In genomic region chrX:13923845-13924244, GRCh38 we compare ENCODE assay signal across 15 cellular contexts.
DNase-seq lines count a peak whose midpoint lies in the region; ATAC-seq and TF ChIP-seq lines count a peak whose summit lies in the region.
"Had no signal": no experiment of that assay in that cellular context is flagged by ENCODE, and none has a peak within 500 bp of the region (broad histone marks: within the 10 kb centered on the region; RNA-seq: fewer than 3 reads in every experiment).

No MANE protein-coding gene starts in this region.

- no peak overlapping the region for H3K4me3 Mint-ChIP-seq in stimulated activated naive B cell treated with anti-CD40 and anti-IgM and Interleukin-4, amounts not matched to agents 10 μg/mL and 1 μg/mL and 100 μg/mL, for 72 hours
- H3K4me3 Mint-ChIP-seq: activated naive CD8-positive, alpha-beta T cell; CD8-positive, alpha-beta memory T cell had no signal

- no peak overlapping the region for H2AFZ ChIP-seq in hepatocyte

- H3K9me3 ChIP-seq in hepatocyte (ENCODE audit: low read depth) = no peaks in the 10 kb centered on the region

- H3K4me3 ChIP-seq in LNCaP clone FGC (ENCODE audit: low read depth, low read length) (no peak overlapping the region), epithelial cell of proximal tubule (ENCODE audit: low read depth, low read length) (no peak overlapping the region), hepatocyte (no peak overlapping the region)
- H3K4me3 ChIP-seq: coronary artery had no signal

- no peak overlapping the region for H3K27ac ChIP-seq in hepatocyte
- H3K27ac ChIP-seq: coronary artery had no signal

- TF ChIP-seq CTCF in LNCaP clone FGC (IDR thresholded peaks at IDR 0.05; ENCODE audit: control insufficient read depth, extremely low read depth, insufficient read depth) (0 out of 2 replicates have a peak, but pooled peaks have one; percentile 15), epithelial cell of proximal tubule (conservative IDR thresholded peaks at IDR 0.05; ENCODE audit: low read depth, low read length) (peak; percentile 23), hepatocyte (IDR thresholded peaks at IDR 0.05; ENCODE audit: poor library complexity) (no peak)

- H3K9me2 ChIP-seq in hepatocyte (replicated peaks; ENCODE audit: insufficient read depth) = no peaks in the 10 kb centered on the region

- no peaks in the 10 kb centered on the region for H3K79me2 ChIP-seq in hepatocyte

- H3K27me3 Mint-ChIP-seq in stimulated activated naive B cell treated with anti-CD40 and anti-IgM and Interleukin-4, amounts not matched to agents 10 μg/mL and 1 μg/mL and 100 μg/mL, for 72 hours = peaks cover 0 to 8% of the 10 kb centered on the region in 2 donors
- H3K27me3 Mint-ChIP-seq: activated naive CD8-positive, alpha-beta T cell; CD8-positive, alpha-beta memory T cell had no signal

- H3K9me3 Mint-ChIP-seq in stimulated activated naive B cell treated with anti-CD40 and anti-IgM and Interleukin-4, amounts not matched to agents 10 μg/mL and 1 μg/mL and 100 μg/mL, for 72 hours = no peaks in the 10 kb centered on the region
- H3K9me3 Mint-ChIP-seq: CD8-positive, alpha-beta memory T cell had no signal

- H3K36me3 Mint-ChIP-seq in stimulated activated naive B cell treated with anti-CD40 and anti-IgM and Interleukin-4, amounts not matched to agents 10 μg/mL and 1 μg/mL and 100 μg/mL, for 72 hours = no peaks in the 10 kb centered on the region
- H3K36me3 Mint-ChIP-seq: activated naive CD8-positive, alpha-beta T cell; CD8-positive, alpha-beta memory T cell had no signal

- no peaks in the 10 kb centered on the region for H3K4me1 ChIP-seq in hepatocyte (ENCODE audit: insufficient read depth)

- WGBS in hepatocyte (ENCODE audit: low lambda C conversion rate, missing lambda C conversion rate) = 71% methylated on average over 5 of the region's 5 CpGs

- H3K27me3 ChIP-seq in hepatocyte = no peaks in the 10 kb centered on the region

- H3K36me3 ChIP-seq in hepatocyte (replicated peaks; ENCODE audit: insufficient read depth, low read depth) = no peaks in the 10 kb centered on the region

- no peaks in the 10 kb centered on the region for H3K4me1 Mint-ChIP-seq in stimulated activated naive B cell treated with anti-CD40 and anti-IgM and Interleukin-4, amounts not matched to agents 10 μg/mL and 1 μg/mL and 100 μg/mL, for 72 hours
- H3K4me1 Mint-ChIP-seq: CD8-positive, alpha-beta memory T cell had no signal

- ATAC-seq in HG03159 (IDR thresholded peaks at IDR 0.05; ENCODE audit: unreplicated experiment) = no peak
- ATAC-seq in stimulated activated naive B cell treated with anti-CD40 and anti-IgM and Interleukin-4, amounts not matched to agents 10 μg/mL and 1 μg/mL and 100 μg/mL, for 72 hours (replicated peaks) = no peak

- DNase-seq in COR-L47 (lab: John Stamatoyannopoulos, UW) = peak; percentile 59
- DNase-seq in LNCaP clone FGC (ENCODE audit: low read depth) = no peak
- DNase-seq in NCI-H774 (lab: John Stamatoyannopoulos, UW) = peak; percentile 38
- DNase-seq in epithelial cell of proximal tubule (ENCODE audit: low read depth) = no peak
- DNase-seq in hepatocyte (ENCODE audit: low spot score) = no peak
- DNase-seq in stimulated activated CD4-positive, alpha-beta T cell treated with anti-CD3 and anti-CD28 coated beads, Interleukin-2, amount 100 ng/mL, for 48 hours = no peak
- DNase-seq in stimulated activated naive B cell treated with anti-CD40 and anti-IgM and Interleukin-4, amounts not matched to agents 10 μg/mL and 1 μg/mL and 100 μg/mL, for 72 hours = no peak
- DNase-seq: activated CD4-positive, alpha-beta T cell treated with anti-CD3 and anti-CD28 coated beads, Interleukin-2, amount 50 U/mL, for 1 hour; activated T-cell treated with anti-CD3 and anti-CD28 coated beads for 4 hours; CD8-positive, alpha-beta memory T cell; occipital lobe; substantia nigra had no signal

- no peak overlapping the region for H3K4me2 ChIP-seq in hepatocyte

- no peak overlapping the region for H3K27ac Mint-ChIP-seq in stimulated activated naive B cell treated with anti-CD40 and anti-IgM and Interleukin-4, amounts not matched to agents 10 μg/mL and 1 μg/mL and 100 μg/mL, for 72 hours
- H3K27ac Mint-ChIP-seq: activated naive CD8-positive, alpha-beta T cell; CD8-positive, alpha-beta memory T cell had no signal

- no peaks in the 10 kb centered on the region for H4K20me1 ChIP-seq in hepatocyte (ENCODE audit: insufficient read depth, poor library complexity, severe bottlenecking)

Comparison
In these comparisons a context has a peak if more than half of its experiments do, and no peak if none do; other contexts are left out.
1. DNase-seq: peak in COR-L47 (single experiment) and NCI-H774 (single experiment); none in LNCaP clone FGC (single experiment), epithelial cell of proximal tubule (single experiment), hepatocyte (single experiment), stimulated activated CD4-positive, alpha-beta T cell treated with anti-CD3 and anti-CD28 coated beads, Interleukin-2, amount 100 ng/mL, for 48 hours (0 of 2) and stimulated activated naive B cell treated with anti-CD40 and anti-IgM and Interleukin-4, amounts not matched to agents 10 μg/mL and 1 μg/mL and 100 μg/mL, for 72 hours (single experiment).